Comparison of ENCODE assay signal across 37 cellular contexts in the genomic region with DNA sequence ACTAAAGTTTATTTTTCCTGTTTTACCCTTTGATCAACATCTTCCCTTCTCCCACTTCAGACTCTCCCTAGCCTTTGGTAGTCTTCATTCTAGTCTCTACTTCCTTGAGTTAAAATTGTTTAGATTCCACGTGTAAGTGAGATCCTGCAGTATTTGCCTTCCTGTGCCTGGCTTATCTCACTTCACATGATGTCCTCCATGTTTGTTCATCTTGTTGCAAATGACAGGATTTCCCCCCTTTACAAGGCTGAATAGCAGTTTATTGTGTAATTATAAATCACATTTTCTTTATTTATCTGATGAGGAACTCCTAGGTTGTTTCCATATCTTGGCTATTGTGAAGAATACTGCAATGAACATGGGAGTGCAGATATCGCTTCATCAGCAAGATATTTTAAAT.
"Had no signal": no experiment of that assay in that cellular context is flagged by ENCODE, and none has a peak within 500 bp of the region (broad histone marks: within the 10 kb centered on the region; RNA-seq: fewer than 3 reads in every experiment).

No MANE protein-coding gene starts in this region.

- H3K27me3 Mint-ChIP-seq: activated B cell treated with CpG ODN at 0.5 μM for 24 hours; activated CD4-positive, alpha-beta memory T cell treated with anti-CD3 and anti-CD28 coated beads for 36 hours; activated CD4-positive, alpha-beta T cell treated with anti-CD3 and anti-CD28 coated beads, Interleukin-2, amount 10 ng/mL, durations not matched to agents 24 days and 14 days; activated naive CD8-positive, alpha-beta T cell treated with anti-CD3 and anti-CD28 coated beads for 36 hours; activated T-helper 17 cell treated with anti-CD3 and anti-CD28 coated beads, Interleukin-2, amount 50 U/mL, for 72 hours had no signal

- DNase-seq: activated B cell treated with CpG ODN at 0.5 μM for 24 hours; activated CD4-positive, alpha-beta memory T cell treated with anti-CD3 and anti-CD28 coated beads for 36 hours; activated CD4-positive, alpha-beta T cell treated with anti-CD3 and anti-CD28 coated beads for 4 hours; activated CD4-positive, alpha-beta T cell treated with anti-CD3 and anti-CD28 coated beads, Interleukin-2, amount 10 ng/mL, durations not matched to agents 24 days and 14 days; activated CD4-positive, alpha-beta T cell treated with anti-CD3 and anti-CD28 coated beads, Interleukin-2, amount 50 U/mL, for 1 hour; activated CD4-positive, alpha-beta T cell treated with anti-CD3 and anti-CD28 coated beads, Interleukin-2, amount 50 U/mL, for 4 hours; activated CD4-positive, CD25-positive, alpha-beta regulatory T cell treated with anti-CD3 and anti-CD28 coated beads, Interleukin-2, amount 50 U/mL, for 72 hours; activated CD8-positive, alpha-beta memory T cell treated with anti-CD3 and anti-CD28 coated beads, Interleukin-2, amount 50 U/mL, for 4 hours; activated CD8-positive, alpha-beta T cell treated with anti-CD3 and anti-CD28 coated beads for 36 hours; activated effector memory CD4-positive, alpha-beta T cell treated with anti-CD3 and anti-CD28 coated beads, Interleukin-2, amount 50 U/mL, for 16 hours; activated gamma-delta T cell treated with Interleukin-2 at 50 U/mL for 16 hours; activated naive CD4-positive, alpha-beta T cell; activated naive CD4-positive, alpha-beta T cell treated with anti-CD3 and anti-CD28 coated beads for 36 hours; activated naive CD4-positive, alpha-beta T cell treated with anti-CD3 and anti-CD28 coated beads, Interleukin-2, amount 50 U/mL, for 16 hours; activated naive CD8-positive, alpha-beta T cell treated with anti-CD3 and anti-CD28 coated beads for 36 hours; activated T-cell treated with anti-CD3 and anti-CD28 coated beads for 4 hours; activated T-cell treated with anti-CD3 and anti-CD28 coated beads, Interleukin-2, amount 50 U/mL, for 1 hour; activated T-cell treated with anti-CD3 and anti-CD28 coated beads, Interleukin-2, amount 50 U/mL, for 4 hours; activated T-cell treated with anti-CD3 and anti-CD28 coated beads, Interleukin-2, amount 50 U/mL, for 72 hours; adrenal gland; amniotic stem cell; aorta; body of pancreas; brain microvascular endothelial cell; central memory CD4-positive, alpha-beta T cell; T-helper 1 cell; T-helper 2 cell; T-helper 9 cell had no signal

- H3K9me3 ChIP-seq: adrenal gland, body of pancreas, breast epithelium had no signal

- H3K9me3 Mint-ChIP-seq: activated B cell treated with CpG ODN at 0.5 μM for 24 hours; activated CD4-positive, alpha-beta memory T cell treated with anti-CD3 and anti-CD28 coated beads for 36 hours; activated CD4-positive, alpha-beta T cell treated with anti-CD3 and anti-CD28 coated beads, Interleukin-2, amount 10 ng/mL, durations not matched to agents 24 days and 14 days; activated CD8-positive, alpha-beta T cell treated with anti-CD3 and anti-CD28 coated beads for 36 hours; activated naive CD4-positive, alpha-beta T cell treated with anti-CD3 and anti-CD28 coated beads for 36 hours; activated naive CD4-positive, alpha-beta T cell treated with anti-CD3 and anti-CD28 coated beads, Interleukin-2, amount 50 U/mL, for 72 hours; activated naive CD8-positive, alpha-beta T cell treated with anti-CD3 and anti-CD28 coated beads for 36 hours; activated T-cell treated with anti-CD3 and anti-CD28 coated beads, Interleukin-2, amount 50 U/mL, for 4 hours; activated T-cell treated with anti-CD3 and anti-CD28 coated beads, Interleukin-2, amount 50 U/mL, for 72 hours; activated T-helper 1 cell treated with anti-CD3 and anti-CD28 coated beads, Interleukin-12 subunit alpha, Interleukin-12 subunit beta, Interleukin-2, Interleukin-4 antibody, amounts not matched to agents 30 ng/mL and 10 ng/mL and 1 ng/mL, durations not matched to agents 14 hours and 24 hours and 36 hours; activated T-helper 17 cell treated with anti-CD3 and anti-CD28 coated beads, Interleukin-2, amount 50 U/mL, for 72 hours; T-helper 1 cell treated with Interleukin-12 subunit alpha and Interleukin-12 subunit beta and Interleukin-4 antibody, amounts not matched to agents 30 μg/mL and 1 μg/mL, for 36 hours; T-helper 2 cell treated with Interferon-gamma antibody and Interleukin-4, amounts not matched to agents 5 μg/mL and 100 μg/mL, for 36 hours had no signal

- H3K4me1 Mint-ChIP-seq: activated B cell treated with CpG ODN at 0.5 μM for 24 hours; activated CD4-positive, alpha-beta T cell treated with anti-CD3 and anti-CD28 coated beads, Interleukin-2, amount 10 ng/mL, durations not matched to agents 24 days and 14 days; activated naive CD8-positive, alpha-beta T cell treated with anti-CD3 and anti-CD28 coated beads for 36 hours; activated T-helper 17 cell treated with anti-CD3 and anti-CD28 coated beads, Interleukin-2, amount 50 U/mL, for 72 hours had no signal

- ATAC-seq: activated CD8-positive, alpha-beta T cell treated with anti-CD3 and anti-CD28 coated beads for 36 hours; activated naive CD4-positive, alpha-beta T cell treated with anti-CD3 and anti-CD28 coated beads, Interleukin-2, amount 50 U/mL, for 72 hours; activated T-cell treated with anti-CD3 and anti-CD28 coated beads, Interleukin-2, amount 50 U/mL, for 4 hours; activated T-cell treated with anti-CD3 and anti-CD28 coated beads, Interleukin-2, amount 50 U/mL, for 72 hours; activated T-helper 17 cell treated with anti-CD3 and anti-CD28 coated beads, Interleukin-2, amount 50 U/mL, for 72 hours; body of pancreas had no signal

- H3K27ac Mint-ChIP-seq: activated B cell treated with CpG ODN at 0.5 μM for 24 hours; activated CD4-positive, alpha-beta memory T cell treated with anti-CD3 and anti-CD28 coated beads for 36 hours; activated CD4-positive, alpha-beta T cell treated with anti-CD3 and anti-CD28 coated beads, Interleukin-2, amount 10 ng/mL, durations not matched to agents 24 days and 14 days; activated CD8-positive, alpha-beta T cell treated with anti-CD3 and anti-CD28 coated beads for 36 hours; activated naive CD4-positive, alpha-beta T cell treated with anti-CD3 and anti-CD28 coated beads for 36 hours; activated naive CD4-positive, alpha-beta T cell treated with anti-CD3 and anti-CD28 coated beads, Interleukin-2, amount 50 U/mL, for 72 hours; activated naive CD8-positive, alpha-beta T cell treated with anti-CD3 and anti-CD28 coated beads for 36 hours; activated T-cell treated with anti-CD3 and anti-CD28 coated beads, Interleukin-2, amount 50 U/mL, for 72 hours; activated T-helper 1 cell treated with anti-CD3 and anti-CD28 coated beads, Interleukin-12 subunit alpha, Interleukin-12 subunit beta, Interleukin-2, Interleukin-4 antibody, amounts not matched to agents 30 ng/mL and 10 ng/mL and 1 ng/mL, durations not matched to agents 14 hours and 24 hours and 36 hours; activated T-helper 17 cell treated with anti-CD3 and anti-CD28 coated beads, Interleukin-2, amount 50 U/mL, for 72 hours; T-helper 1 cell treated with Interleukin-12 subunit alpha and Interleukin-12 subunit beta and Interleukin-4 antibody, amounts not matched to agents 30 μg/mL and 1 μg/mL, for 36 hours; T-helper 2 cell treated with Interferon-gamma antibody and Interleukin-4, amounts not matched to agents 5 μg/mL and 100 μg/mL, for 36 hours had no signal

- H3K27ac ChIP-seq: adrenal gland, body of pancreas, brain microvascular endothelial cell, breast epithelium, VCaP had no signal

- H3K27me3 ChIP-seq: adrenal gland, body of pancreas, brain microvascular endothelial cell, breast epithelium had no signal

- H3K4me3 ChIP-seq: adrenal gland, body of pancreas, breast epithelium had no signal

- H3K4me1 ChIP-seq: adrenal gland, body of pancreas, breast epithelium had no signal

- H3K36me3 Mint-ChIP-seq: activated CD4-positive, alpha-beta memory T cell treated with anti-CD3 and anti-CD28 coated beads for 36 hours; activated naive CD4-positive, alpha-beta T cell treated with anti-CD3 and anti-CD28 coated beads, Interleukin-2, amount 50 U/mL, for 72 hours; activated naive CD8-positive, alpha-beta T cell treated with anti-CD3 and anti-CD28 coated beads for 36 hours had no signal

- H3K4me3 Mint-ChIP-seq: activated B cell treated with CpG ODN at 0.5 μM for 24 hours; activated CD4-positive, alpha-beta memory T cell treated with anti-CD3 and anti-CD28 coated beads for 36 hours; activated CD4-positive, alpha-beta T cell treated with anti-CD3 and anti-CD28 coated beads, Interleukin-2, amount 10 ng/mL, durations not matched to agents 24 days and 14 days; activated CD8-positive, alpha-beta T cell treated with anti-CD3 and anti-CD28 coated beads for 36 hours; activated naive CD4-positive, alpha-beta T cell treated with anti-CD3 and anti-CD28 coated beads for 36 hours; activated naive CD8-positive, alpha-beta T cell treated with anti-CD3 and anti-CD28 coated beads for 36 hours; activated T-cell treated with anti-CD3 and anti-CD28 coated beads, Interleukin-2, amount 50 U/mL, for 4 hours; activated T-cell treated with anti-CD3 and anti-CD28 coated beads, Interleukin-2, amount 50 U/mL, for 72 hours; activated T-helper 1 cell treated with anti-CD3 and anti-CD28 coated beads, Interleukin-12 subunit alpha, Interleukin-12 subunit beta, Interleukin-2, Interleukin-4 antibody, amounts not matched to agents 30 ng/mL and 10 ng/mL and 1 ng/mL, durations not matched to agents 14 hours and 24 hours and 36 hours; activated T-helper 17 cell treated with anti-CD3 and anti-CD28 coated beads, Interleukin-2, amount 50 U/mL, for 72 hours; T-helper 1 cell treated with Interleukin-12 subunit alpha and Interleukin-12 subunit beta and Interleukin-4 antibody, amounts not matched to agents 30 μg/mL and 1 μg/mL, for 36 hours; T-helper 2 cell treated with Interferon-gamma antibody and Interleukin-4, amounts not matched to agents 5 μg/mL and 100 μg/mL, for 36 hours had no signal

- FAIRE-seq: astrocyte, TTC549 had no signal

- H3K36me3 ChIP-seq: adrenal gland, brain microvascular endothelial cell, breast epithelium had no signal
